Comparison of ENCODE assay signal across 1 cellular context in genomic region chr22:25563757-25564319, GRCh38.
A peak's percentile ranks its signal among the peaks of the same experiment; 100 is the strongest.
TF ChIP-seq lines count a peak whose summit lies in the region.

No MANE protein-coding gene starts in this region.

TF ChIP-seq in K562, 482 proteins besides CTCF, POLR2A, EP300 and RAD21 (continued from another document and continues in another):
- TF ChIP-seq SIX5 (IDR thresholded peaks at IDR 0.05; ENCODE audit: borderline replicate concordance in 1 of 2, insufficient read depth in 1 of 2, low read depth in 1 of 2, low read length in 2 of 2) (no peak), HNRNPH1 (optimal IDR thresholded peaks at IDR 0.05; ENCODE audit: low read depth, low read length) (no peak), NR2C2 (CRISPR knock-in tag; IDR thresholded peaks at IDR 0.05) (no peak), NR2C2 (tag; IDR thresholded peaks at IDR 0.05) (no peak), ETV6 (IDR thresholded peaks at IDR 0.05; ENCODE audit: borderline replicate concordance in 1 of 2, low read depth in 2 of 2, low read length in 1 of 2) (no peak), ETV6 (CRISPR knock-in tag; IDR thresholded peaks at IDR 0.05; ENCODE audit: borderline replicate concordance) (no peak), ZNF75A (CRISPR knock-in tag; IDR thresholded peaks at IDR 0.05) (no peak), MGA (IDR thresholded peaks at IDR 0.05) (peak; percentile 70), U2AF1 (optimal IDR thresholded peaks at IDR 0.05; ENCODE audit: low read depth, low read length) (no peak), ZBTB12 (CRISPR knock-in tag; IDR thresholded peaks at IDR 0.05) (no peak), HNRNPK (IDR thresholded peaks at IDR 0.05; ENCODE audit: low read depth, low read length, poor library complexity, severe bottlenecking) (no peak), ZNF431 (CRISPR knock-in tag; IDR thresholded peaks at IDR 0.05) (no peak), ZNF354B (CRISPR knock-in tag; IDR thresholded peaks at IDR 0.05) (no peak), ZMIZ1 (IDR thresholded peaks at IDR 0.05; ENCODE audit: low read depth in 2 of 2, low read length in 2 of 2) (no peak), SNAPC5 (CRISPR knock-in tag; IDR thresholded peaks at IDR 0.05) (no peak), RBM17 (IDR thresholded peaks at IDR 0.05; ENCODE audit: borderline replicate concordance, low read depth, low read length) (no peak), ZBTB49 (CRISPR knock-in tag; IDR thresholded peaks at IDR 0.05; ENCODE audit: borderline replicate concordance) (no peak), STAG1 (CRISPR knock-in tag; IDR thresholded peaks at IDR 0.05; ENCODE audit: borderline replicate concordance) (no peak), TEAD4 (IDR thresholded peaks at IDR 0.05; ENCODE audit: low read length) (no peak), TEAD4 (CRISPR knock-in tag; IDR thresholded peaks at IDR 0.05; ENCODE audit: borderline replicate concordance) (no peak), MAFF (IDR thresholded peaks at IDR 0.05; ENCODE audit: low read length) (no peak), NR1H2 (CRISPR knock-in tag; IDR thresholded peaks at IDR 0.05) (no peak), MAX (CRISPR knock-in tag; IDR thresholded peaks at IDR 0.05) (peak; percentile 40; the same call in 1 of the 2 replicates), ZNF263 (CRISPR knock-in tag; IDR thresholded peaks at IDR 0.05; ENCODE audit: borderline replicate concordance) (no peak), DEAF1 (CRISPR knock-in tag; IDR thresholded peaks at IDR 0.05) (no peak), PHF8 (IDR thresholded peaks at IDR 0.05; ENCODE audit: borderline replicate concordance, low read length) (no peak), SMC3 (conservative IDR thresholded peaks at IDR 0.05; ENCODE audit: insufficient read depth, low read depth, low read length) (no peak), MNT (conservative IDR thresholded peaks at IDR 0.05) (no peak), ZNF175 (CRISPR knock-in tag; IDR thresholded peaks at IDR 0.05; ENCODE audit: low read depth) (no peak), TOE1 (IDR thresholded peaks at IDR 0.05; ENCODE audit: borderline replicate concordance) (no peak), TOE1 (CRISPR knock-in tag; IDR thresholded peaks at IDR 0.05; ENCODE audit: borderline replicate concordance, low read depth) (no peak), ZNF197 (CRISPR knock-in tag; IDR thresholded peaks at IDR 0.05; ENCODE audit: low read depth) (no peak), NKRF (IDR thresholded peaks at IDR 0.05; ENCODE audit: borderline replicate concordance) (no peak)
